8 cellular contexts compared by ENCODE assay signal in genomic region chr1:89987170-89987819, GRCh38. TPM values are rescaled to one million over a fixed set of nuclear protein-coding genes. Genes with fewer than 3 reads are reported as not detected.
DNase-seq lines count a peak whose midpoint lies in the region; ATAC-seq lines count a peak whose summit lies in the region.

No MANE protein-coding gene starts in this region.

- DNase-seq in Right ventricle myocardium inferior (ENCODE audit: missing footprints) (no peak), cardiac septum (ENCODE audit: low spot score) (no peak), NCI-H1436 (lab: John Stamatoyannopoulos, UW) (peak; percentile 68), SKM-1 treated with dmso at 0.1 percent for 144 hours (lab: John Stamatoyannopoulos, UW; ENCODE audit: unreplicated experiment) (peak; percentile 81), brain pericyte (ENCODE audit: low read depth, low spot score) (peak; percentile 49), iPS-NIHi7 (ENCODE audit: extremely low spot score) (peak; percentile 66)
- peak; percentile 26 to 46 for DNase-seq in stimulated activated CD4-positive, alpha-beta T cell treated with anti-CD3 and anti-CD28 coated beads, Interleukin-2, amount 100 ng/mL, for 48 hours

- ATAC-seq in Right ventricle myocardium inferior, result peak; percentile 89
- ATAC-seq in HG02763 (IDR thresholded peaks at IDR 0.05; ENCODE audit: unreplicated experiment), result peak; percentile 77

- intact Hi-C loops in Right ventricle myocardium inferior (cut with DNase I), result loop anchor here (1.0 to 10.0 kb wide), 4 partner anchors 142 to 502 kb away; partner anchors contain the start of gene LRRC8D
- intact Hi-C loops in cardiac septum (cut with DNase I), result loop anchor here (1.0 to 5.0 kb wide), 2 partner anchors 145 to 183 kb away; no protein-coding TSS in a partner anchor

RNA-seq across cellular contexts. Expression of gene ZNF326, which starts 7.6 kb away (rescaled TPM):
- total RNA-seq in Right ventricle myocardium inferior (17.4 TPM), cardiac septum (14.0 TPM)

Comparison
In these comparisons a context has a peak if more than half of its experiments do, and no peak if none do; other contexts are left out.
1. DNase-seq: peak in NCI-H1436 (single experiment), SKM-1 treated with dmso at 0.1 percent for 144 hours (single experiment), brain pericyte (single experiment), iPS-NIHi7 (single experiment) and stimulated activated CD4-positive, alpha-beta T cell treated with anti-CD3 and anti-CD28 coated beads, Interleukin-2, amount 100 ng/mL, for 48 hours (2 of 2); none in Right ventricle myocardium inferior (single experiment) and cardiac septum (single experiment).